In the genomic region with DNA sequence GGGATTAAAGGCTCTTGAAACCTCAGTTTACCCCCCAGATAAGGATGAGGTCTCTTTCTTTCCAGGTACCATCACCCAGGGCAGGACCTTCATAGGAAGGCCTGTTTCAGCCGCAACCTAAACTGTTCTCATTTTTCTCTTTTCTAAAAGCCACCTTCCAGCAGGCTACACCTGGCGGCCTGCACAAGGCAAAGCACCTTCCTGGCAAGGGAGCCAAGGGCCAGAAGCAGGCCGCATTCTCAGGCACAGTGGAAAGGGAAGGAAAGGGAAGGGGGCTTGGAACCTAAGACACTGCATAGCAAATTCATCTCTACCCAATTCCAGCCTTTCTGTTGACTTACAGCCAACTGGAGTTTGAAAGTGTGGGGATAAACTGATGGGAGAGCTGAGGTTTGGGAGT, we compare ENCODE assay signal across 24 cellular contexts. TPM values are rescaled to one million over a fixed set of nuclear protein-coding genes. Genes with fewer than 3 reads are reported as not detected.
DNase-seq lines count a peak whose midpoint lies in the region; ATAC-seq, FAIRE-seq and TF ChIP-seq lines count a peak whose summit lies in the region.
"Had no signal": no experiment of that assay in that cellular context is flagged by ENCODE, and none has a peak within 500 bp of the region (broad histone marks: within the 10 kb centered on the region; RNA-seq: fewer than 3 reads in every experiment).

No MANE protein-coding gene starts in this region.

- H3K4me3 Mint-ChIP-seq in GM23338 (no peak overlapping the region), H9 (no peak overlapping the region; a peak in 1 of 5 replicates), nephron progenitor cell (no peak overlapping the region)
- H3K4me3 Mint-ChIP-seq: B cell; CD4-positive, CD25-positive, alpha-beta regulatory T cell; CD8-positive, alpha-beta memory T cell had no signal

- H2BK15ac ChIP-seq in H9 (ENCODE audit: low read depth, low read length) (no peak overlapping the region), H1 (ENCODE audit: low read length) (no peak overlapping the region)

- H3F3A ChIP-seq in GM23338 (replicated peaks; ENCODE audit: low read depth), result no peaks in the 10 kb centered on the region

- no peak for FAIRE-seq in H1 (lab: Jason Lieb, UNC)
- FAIRE-seq: GM12878 had no signal

- H3K79me2 ChIP-seq in GM23338 (replicated peaks; ENCODE audit: insufficient read depth) (no peaks in the 10 kb centered on the region), H9 (ENCODE audit: insufficient read depth, low read length) (no peaks in the 10 kb centered on the region), H1 (ENCODE audit: control insufficient read depth in 1 of 2, insufficient read depth in 2 of 2, low read length in 2 of 2) (no peaks in the 10 kb centered on the region)

- H3K4me3 ChIP-seq in GM23338 (no peak overlapping the region), H1 (ENCODE audit: extremely low read depth in 1 of 4, insufficient read depth in 2 of 4, low read depth in 3 of 4, low read length in 4 of 4) (no peak overlapping the region), neutrophil (ENCODE audit: low read depth in 1 of 2, low read length in 1 of 2) (no peak overlapping the region)
- H3K4me3 ChIP-seq: GM12878, GM23248, HAP-1 had no signal

- H3K4ac ChIP-seq in H9 (ENCODE audit: low read depth, low read length), result no peak overlapping the region
- H3K4ac ChIP-seq in H1 (replicated peaks; ENCODE audit: insufficient read length, low read depth, low read length), result no peak overlapping the region

- TF ChIP-seq POLR2A in H1 (IDR thresholded peaks at IDR 0.05; ENCODE audit: control extremely low read depth in 1 of 2, low read depth in 2 of 2, low read length in 2 of 2), result no peak

- H3K4me1 ChIP-seq in GM23338 (ENCODE audit: insufficient read depth) (no peaks in the 10 kb centered on the region), H9 (ENCODE audit: insufficient read depth, low read length) (no peaks in the 10 kb centered on the region), H1 (replicated peaks in 1 of 4; ENCODE audit: control insufficient read depth in 3 of 4, insufficient read depth in 4 of 4, low read length in 3 of 4) (no peaks in the 10 kb centered on the region), neutrophil (ENCODE audit: control insufficient read depth in 1 of 2, insufficient read depth in 1 of 2, low read depth in 1 of 2, low read length in 1 of 2) (peaks cover 44 to 73% of the 10 kb centered on the region in 2 experiments)
- H3K4me1 ChIP-seq: HAP-1 had no signal

- H2BK120ac ChIP-seq in H9 (ENCODE audit: low read depth, low read length, poor library complexity, severe bottlenecking) (no peak overlapping the region), H1 (replicated peaks; ENCODE audit: low read depth, low read length) (no peak overlapping the region)

- no peaks in the 10 kb centered on the region for H3K9me3 Mint-ChIP-seq in GM23338
- H3K9me3 Mint-ChIP-seq in H9, result no peaks in the 10 kb centered on the region
- H3K9me3 Mint-ChIP-seq in nephron progenitor cell, result no peaks in the 10 kb centered on the region
- H3K9me3 Mint-ChIP-seq: CD8-positive, alpha-beta memory T cell had no signal

- H2AFZ ChIP-seq in GM23338 (no peak overlapping the region), H9 (ENCODE audit: low read length) (no peak overlapping the region), H1 (ENCODE audit: low read length) (0 out of 2 replicates have a peak overlapping the region, but pooled peaks have one; percentile 11)
- H2AFZ ChIP-seq: GM23248 had no signal

- H2BK5ac ChIP-seq in H9 (ENCODE audit: insufficient read length, low read length), result no peak overlapping the region
- no peak overlapping the region for H2BK5ac ChIP-seq in H1 (ENCODE audit: low read depth, low read length)

- H4K5ac ChIP-seq in H9 (ENCODE audit: insufficient read length, low read depth, low read length), result no peak overlapping the region
- no peak overlapping the region for H4K5ac ChIP-seq in H1 (ENCODE audit: insufficient read length, low read depth, low read length)

- H3K36me3 Mint-ChIP-seq in GM23338 (ENCODE audit: low read depth) (no peaks in the 10 kb centered on the region), H9 (ENCODE audit: insufficient read depth in 1 of 3, low read depth in 3 of 3) (no peaks in the 10 kb centered on the region), nephron progenitor cell (ENCODE audit: low read depth) (no peaks in the 10 kb centered on the region)
- H3K36me3 Mint-ChIP-seq: CD4-positive, CD25-positive, alpha-beta regulatory T cell; CD8-positive, alpha-beta memory T cell had no signal

- no peaks in the 10 kb centered on the region for H3K27me3 ChIP-seq in GM23338 (ENCODE audit: insufficient read depth)
- no peaks in the 10 kb centered on the region for H3K27me3 ChIP-seq in H9 (ENCODE audit: insufficient read depth, low read length)
- no peaks in the 10 kb centered on the region for H3K27me3 ChIP-seq in H1 (replicated peaks in 1 of 4; ENCODE audit: control insufficient read depth in 3 of 4, extremely low read depth in 1 of 4, insufficient read depth in 3 of 4, low read length in 3 of 4)
- H3K27me3 ChIP-seq in neutrophil, result no peaks in the 10 kb centered on the region

- no peak overlapping the region for H3K23ac ChIP-seq in H9 (ENCODE audit: insufficient read length, low read depth, low read length)
- H3K23ac ChIP-seq in H1 (ENCODE audit: insufficient read length), result no peak overlapping the region

- H3K4me1 Mint-ChIP-seq in GM23338 (no peaks in the 10 kb centered on the region), H9 (no peaks in the 10 kb centered on the region), nephron progenitor cell (no peaks in the 10 kb centered on the region)
- H3K4me1 Mint-ChIP-seq: B cell; CD4-positive, CD25-positive, alpha-beta regulatory T cell; CD8-positive, alpha-beta memory T cell had no signal

- H3K36me3 ChIP-seq in GM23338 (ENCODE audit: insufficient read depth) (no peaks in the 10 kb centered on the region), H1 (ENCODE audit: control insufficient read depth in 2 of 4, insufficient read depth in 4 of 4, low read length in 3 of 4) (no peaks in the 10 kb centered on the region), neutrophil (peaks cover 47% of the 10 kb centered on the region)
- H3K36me3 ChIP-seq: HAP-1 had no signal

- H3K56ac ChIP-seq in H9 (ENCODE audit: insufficient read length, low read depth, low read length) (no peak overlapping the region), H1 (replicated peaks; ENCODE audit: insufficient read length, low read depth, low read length) (no peak overlapping the region)

- H3K23me2 ChIP-seq in H9 (ENCODE audit: insufficient read length, low read depth, low read length, poor library complexity, severe bottlenecking) (no peaks in the 10 kb centered on the region), H1 (ENCODE audit: low read depth, low read length) (no peaks in the 10 kb centered on the region)

- no peak for TF ChIP-seq RAD21 in H1 (IDR thresholded peaks at IDR 0.05 in 1 of 2, conservative IDR thresholded peaks at IDR 0.05 in 1 of 2; ENCODE audit: low read depth in 2 of 2, low read length in 2 of 2)

- H3K27ac Mint-ChIP-seq in GM23338 (no peak overlapping the region), H9 (no peak overlapping the region), nephron progenitor cell (no peak overlapping the region)
- H3K27ac Mint-ChIP-seq: B cell; CD8-positive, alpha-beta memory T cell had no signal

- DNase-seq in GM23338 (ENCODE audit: low spot score) (peak; percentile 33), H9 (no peak), H1 (ENCODE audit: low read depth in 1 of 2, low spot score in 2 of 2) (no peak), nephron progenitor cell (no peak)
- no peak for DNase-seq in stimulated activated naive CD4-positive, alpha-beta T cell (lab: John Stamatoyannopoulos, UW)
- DNase-seq: C1 segment of cervical spinal cord; CD4-positive, CD25-positive, alpha-beta regulatory T cell; CD8-positive, alpha-beta memory T cell; COR-L47; DMS 273 treated with DMSO at 0.1 percent for 48 hours; DND-41; EL; GM23248; IMR-90; KBM-7 had no signal

- CTCF ChIA-PET in H1 (lab: Charles Lee; ENCODE audit: partially characterized antibody), result interaction anchor here (1.1 to 1.3 kb wide), 2 partner anchors 17 to 19 kb away, joined by 3 to 4 read pairs; no protein-coding TSS in a partner anchor

- H2BK20ac ChIP-seq in H9 (ENCODE audit: low read depth, low read length, poor library complexity, severe bottlenecking) (no peak overlapping the region), H1 (ENCODE audit: low read length) (no peak overlapping the region)

- H2AK5ac ChIP-seq in H9 (ENCODE audit: insufficient read length, low read length), result no peak overlapping the region
- H2AK5ac ChIP-seq in H1 (ENCODE audit: low read depth, low read length), result no peak overlapping the region

- H4K91ac ChIP-seq in H9 (ENCODE audit: insufficient read length, low read depth, low read length) (no peak overlapping the region), H1 (replicated peaks; ENCODE audit: insufficient read length, low read length) (no peak overlapping the region)

- H3K9ac ChIP-seq in H9 (ENCODE audit: extremely low read depth, insufficient read length, low read length), result no peak overlapping the region
- H3K9ac ChIP-seq in H1 (replicated peaks in 1 of 4; ENCODE audit: extremely low read depth in 1 of 4, low read depth in 3 of 4, low read length in 3 of 4), result no peak overlapping the region
- H3K9ac ChIP-seq: GM23248 had no signal

- ATAC-seq in GM23338 (peak; percentile 64), GM21390 (IDR thresholded peaks at IDR 0.05; ENCODE audit: unreplicated experiment) (no peak), GM21717 (IDR thresholded peaks at IDR 0.05; ENCODE audit: unreplicated experiment) (no peak)
- ATAC-seq: GM12878 had no signal

- H4K20me1 ChIP-seq in GM23338 (replicated peaks; ENCODE audit: insufficient read depth) (no peaks in the 10 kb centered on the region), H9 (ENCODE audit: control insufficient read depth, insufficient read depth, insufficient read length) (no peaks in the 10 kb centered on the region), H1 (replicated peaks in 1 of 2; ENCODE audit: control insufficient read depth in 1 of 2, insufficient read depth in 2 of 2, low read length in 2 of 2) (no peaks in the 10 kb centered on the region)

- no peak for TF ChIP-seq EP300 in H1 (IDR thresholded peaks at IDR 0.05; ENCODE audit: borderline replicate concordance in 1 of 2, low read depth in 2 of 2, low read length in 2 of 2)

- no peaks in the 10 kb centered on the region; the same call in 1 of the 2 replicates for H3K9me2 ChIP-seq in GM23338 (ENCODE audit: insufficient read depth)

- no peak overlapping the region for H3K4me2 ChIP-seq in GM23338
- no peak overlapping the region for H3K4me2 ChIP-seq in H9 (ENCODE audit: insufficient read depth, insufficient read length, low read length)
- H3K4me2 ChIP-seq in H1 (ENCODE audit: insufficient read depth in 1 of 2, low read depth in 2 of 2, low read length in 2 of 2), result no peak overlapping the region

- H4K8ac ChIP-seq in H9 (replicated peaks; ENCODE audit: insufficient read length, low read depth, low read length), result no peak overlapping the region
- H4K8ac ChIP-seq in H1 (ENCODE audit: extremely low read depth, insufficient read depth, low read length), result no peak overlapping the region

- H3T11ph ChIP-seq in H9 (ENCODE audit: low read length), result no peak overlapping the region

- H3K18ac ChIP-seq in H9 (ENCODE audit: insufficient read length, low read depth, low read length) (no peak overlapping the region), H1 (ENCODE audit: extremely low read depth, low read length) (no peak overlapping the region)

- POLR2A ChIA-PET in H1 (lab: Charles Lee; ENCODE audit: partially characterized antibody), result interaction anchor here (0.7 to 1.7 kb wide), 4 partner anchors 9 to 45 kb away, joined by 3 to 5 read pairs (median 3); partner anchors contain the start of gene NDEL1

- H3K79me1 ChIP-seq in H9 (ENCODE audit: insufficient read depth, low read depth, low read length, poor library complexity, severe bottlenecking) (no peaks in the 10 kb centered on the region), H1 (ENCODE audit: low read depth, low read length) (no peaks in the 10 kb centered on the region)

- H3K27ac ChIP-seq in GM23338 (ENCODE audit: low read depth), result no peak overlapping the region
- no peak overlapping the region for H3K27ac ChIP-seq in H9 (ENCODE audit: insufficient read length, low read depth, low read length)
- H3K27ac ChIP-seq in H1 (ENCODE audit: low read depth, low read length), result no peak overlapping the region
- peak overlapping the region; percentile 26 for H3K27ac ChIP-seq in neutrophil
- H3K27ac ChIP-seq: GM23248, HL-60 had no signal

- H3K27me3 Mint-ChIP-seq in GM23338 (ENCODE audit: insufficient read depth, low read depth, poor library complexity), result peaks cover 5% of the 10 kb centered on the region
- peaks cover 2% of the 10 kb centered on the region for H3K27me3 Mint-ChIP-seq in H9 (ENCODE audit: low read depth)
- H3K27me3 Mint-ChIP-seq in nephron progenitor cell (ENCODE audit: low read depth, poor library complexity), result peaks cover 13% of the 10 kb centered on the region

- no peak overlapping the region; the same call in 1 of the 2 replicates for H3K14ac ChIP-seq in H9 (ENCODE audit: insufficient read depth, low read length)
- H3K14ac ChIP-seq in H1 (ENCODE audit: insufficient read length), result no peak overlapping the region

- H3K9me3 ChIP-seq in H9 (ENCODE audit: control insufficient read depth, low read depth, low read length) (no peaks in the 10 kb centered on the region), H1 (ENCODE audit: insufficient read depth in 2 of 2, low read depth in 1 of 2, low read length in 1 of 2) (no peaks in the 10 kb centered on the region), neutrophil (no peaks in the 10 kb centered on the region)
- H3K9me3 ChIP-seq: HAP-1 had no signal

- no peak overlapping the region for H2BK12ac ChIP-seq in H9 (ENCODE audit: insufficient read length, low read depth, low read length)
- no peak overlapping the region for H2BK12ac ChIP-seq in H1 (ENCODE audit: low read depth, low read length)

- 0 out of 4 replicates have a peak, but pooled peaks of 1 of the 2 experiments have one; percentile 18 for TF ChIP-seq CTCF in GM23338 (conservative IDR thresholded peaks at IDR 0.05; ENCODE audit: low read depth in 2 of 2)
- peak; percentile 23; the same call in 1 of the 3 replicates for TF ChIP-seq CTCF in H9 (conservative IDR thresholded peaks at IDR 0.05)
- no peak for TF ChIP-seq CTCF in H1 (IDR thresholded peaks at IDR 0.05; ENCODE audit: control extremely low read depth in 1 of 3, insufficient read depth in 1 of 3, low read depth in 1 of 3, low read length in 3 of 3)
- TF ChIP-seq CTCF in neutrophil (IDR thresholded peaks at IDR 0.05), result no peak
- TF ChIP-seq CTCF in nephron progenitor cell (IDR thresholded peaks at IDR 0.05), result no peak

- WGBS in H9 (ENCODE audit: extremely low coverage, insufficient read length, low lambda C conversion rate), result no CpG with 5 or more reads among the region's 3 CpGs
- WGBS in H1 (ENCODE audit: extremely low coverage in 1 of 2, insufficient coverage in 1 of 2, insufficient read length in 1 of 2, insufficient replicate concordance in 2 of 2, low coverage in 1 of 2, low lambda C conversion rate in 2 of 2, missing lambda C conversion rate in 1 of 2), 2 experiments, result 83% methylated on average over 3 of the region's 3 CpGs; no CpG with 5 or more reads in 1 of the 2 experiments

RNA-seq across cellular contexts. Expression of gene NDEL1, which starts 8.9 kb away (rescaled TPM):
- 15.9 and 21.2 TPM in 2 replicates for total RNA-seq in GM23338 (2014; rRNA removed; shearing (Covaris generic))
- polyA plus RNA-seq in GM23338 (2016; fragmentation: Nextera tagmentation; extraction: Ambion mirVana) (21.6 and 26.0 TPM in 2 replicates), H1 (2011; rRNA removed) (31.1 and 31.2 TPM in 2 replicates)
- 32.9 and 38.4 TPM in 2 replicates for total RNA-seq in H9 (2021)
- 31.3 and 32.9 TPM in 2 replicates for total RNA-seq in H1 (2021; fragmentation: NEBNext Ultra II Directional; extraction: Animal tissue kit (Norgen Biotek cat#: 25700))
- polyA plus RNA-seq in H1 (2011; cell fraction: cytosol; rRNA removed), result 24.0 TPM
- polyA plus RNA-seq in H1 (2011; cell fraction: nucleus; rRNA removed), result 25.5 TPM
- 16.9 to 24.7 TPM (median 18.6 TPM) in 4 replicates for polyA plus RNA-seq in H1 (2012, experiment 1 of 2)
- 8.4 TPM for polyA plus RNA-seq in H1 (2012, experiment 2 of 2)
- polyA plus RNA-seq in H1 (2013, experiment 1 of 2), result 21.6 TPM
- polyA plus RNA-seq in H1 (2013, experiment 2 of 2), result 22.6 TPM
- 20.7 and 24.7 TPM in 2 replicates for polyA minus RNA-seq in H1 (2011; rRNA and poly(A)+ RNA removed)
- polyA minus RNA-seq in H1 (2011; cell fraction: cytosol; rRNA and poly(A)+ RNA removed), result 19.1 TPM
- polyA minus RNA-seq in H1 (2011; cell fraction: nucleus; rRNA and poly(A)+ RNA removed), result 39.1 TPM

RNA-seq across cellular contexts. Expression of gene RNF222, which starts 29.2 kb away (rescaled TPM):
- total RNA-seq in GM23338 (2014; rRNA removed; shearing (Covaris generic)), result 0.07 and 0.31 TPM in 2 replicates
- 0.10 TPM in 1 of 2 replicates, not detected in the other for polyA plus RNA-seq in GM23338 (2016; fragmentation: Nextera tagmentation; extraction: Ambion mirVana)
- total RNA-seq in H9 (2021), result 0.07 and 0.09 TPM in 2 replicates
- total RNA-seq in H1 (2021; fragmentation: NEBNext Ultra II Directional; extraction: Animal tissue kit (Norgen Biotek cat#: 25700)), result not detected in 2 replicates
- polyA plus RNA-seq in H1 (2011; rRNA removed), result not detected in 2 replicates
- not detected for polyA plus RNA-seq in H1 (2011; cell fraction: cytosol; rRNA removed)
- polyA plus RNA-seq in H1 (2011; cell fraction: nucleus; rRNA removed), result not detected
- polyA plus RNA-seq in H1 (2012, experiment 1 of 2), result 0.05 to 0.08 TPM in 2 of 4 replicates, not detected in the others
- not detected for polyA plus RNA-seq in H1 (2012, experiment 2 of 2)
- 0.04 TPM for polyA plus RNA-seq in H1 (2013, experiment 1 of 2)
- polyA plus RNA-seq in H1 (2013, experiment 2 of 2), result 0.06 TPM
- polyA minus RNA-seq in H1 (2011; rRNA and poly(A)+ RNA removed), result not detected in 2 replicates
- polyA minus RNA-seq in H1 (2011; cell fraction: cytosol; rRNA and poly(A)+ RNA removed), result not detected
- not detected for polyA minus RNA-seq in H1 (2011; cell fraction: nucleus; rRNA and poly(A)+ RNA removed)
- total RNA-seq: A172; B cell; CD8-positive, alpha-beta memory T cell; GM12878; GM23248; HT1080; IMR-90 had no signal
- polyA plus RNA-seq: GM12878, GM23248, IMR-90 had no signal

RNA-seq across cellular contexts. Expression of gene RPL26, which starts 43.8 kb away (rescaled TPM):
- 3,158 and 4,450 TPM in 2 replicates for total RNA-seq in GM23338 (2014; rRNA removed; shearing (Covaris generic))
- polyA plus RNA-seq in GM23338 (2016; fragmentation: Nextera tagmentation; extraction: Ambion mirVana), result 2,274 and 2,541 TPM in 2 replicates
- 2,434 and 2,435 TPM in 2 replicates for total RNA-seq in H9 (2021)
- total RNA-seq in H1 (2021; fragmentation: NEBNext Ultra II Directional; extraction: Animal tissue kit (Norgen Biotek cat#: 25700)), result 1,963 and 1,980 TPM in 2 replicates
- polyA plus RNA-seq in H1 (2011; rRNA removed), result 1,277 and 2,554 TPM in 2 replicates
- polyA plus RNA-seq in H1 (2011; cell fraction: cytosol; rRNA removed), result 4,614 TPM
- polyA plus RNA-seq in H1 (2011; cell fraction: nucleus; rRNA removed), result 1,124 TPM
- 3,459 to 5,414 TPM (median 3,765 TPM) in 4 replicates for polyA plus RNA-seq in H1 (2012, experiment 1 of 2)
- 5,853 TPM for polyA plus RNA-seq in H1 (2012, experiment 2 of 2)
- polyA plus RNA-seq in H1 (2013, experiment 1 of 2), result 6,093 TPM
- 5,996 TPM for polyA plus RNA-seq in H1 (2013, experiment 2 of 2)
- 979 and 1,967 TPM in 2 replicates for polyA minus RNA-seq in H1 (2011; rRNA and poly(A)+ RNA removed)
- polyA minus RNA-seq in H1 (2011; cell fraction: cytosol; rRNA and poly(A)+ RNA removed), result 386 TPM
- polyA minus RNA-seq in H1 (2011; cell fraction: nucleus; rRNA and poly(A)+ RNA removed), result 791 TPM
